ENCODE assay signal across 8 cellular contexts in the genomic region with DNA sequence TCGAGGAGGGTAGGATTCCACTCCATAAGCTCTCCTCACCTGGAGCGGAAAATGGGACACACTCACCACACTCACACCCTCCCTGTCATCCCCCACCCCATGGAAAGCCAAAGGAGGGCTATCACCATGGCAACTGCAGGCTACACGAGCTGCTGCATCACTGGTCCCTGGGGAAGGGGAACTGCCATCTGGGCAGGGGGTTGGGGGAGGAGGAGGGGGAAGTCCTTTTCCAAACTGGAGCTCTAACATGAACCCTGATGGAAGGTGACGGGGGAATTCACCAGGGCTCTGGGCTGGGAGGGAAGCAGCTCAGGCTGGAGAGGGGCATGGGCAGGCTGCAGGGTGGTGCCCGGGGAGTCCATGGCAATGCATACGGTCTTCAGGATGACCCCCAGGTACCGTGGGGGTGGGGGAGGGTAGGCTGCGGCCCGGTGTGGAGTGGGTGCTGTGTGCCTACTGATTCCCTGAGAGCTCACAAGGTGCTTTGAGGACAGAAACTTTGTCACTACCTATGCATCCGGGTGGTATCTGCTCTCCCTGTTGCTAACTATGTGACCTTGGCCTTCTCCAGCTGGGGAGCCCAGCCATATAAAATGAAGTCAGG.
A peak's percentile ranks its signal among the peaks of the same experiment; 100 is the strongest.
DNase-seq lines count a peak whose midpoint lies in the region; ATAC-seq and TF ChIP-seq lines count a peak whose summit lies in the region.

No MANE protein-coding gene starts in this region.

- peaks cover 2 to 35% of the 10 kb centered on the region in 2 donors for H3K4me1 Mint-ChIP-seq in natural killer cell

- intact Hi-C loops in natural killer cell (cut with micrococcal nuclease), result no loop called here

- H3K4me3 ChIP-seq in NT2/D1 (ENCODE audit: insufficient read length, low read depth) (no peak overlapping the region), suprapubic skin (no peak overlapping the region)

- H3K27me3 Mint-ChIP-seq in natural killer cell (ENCODE audit: low read depth in 2 of 2), result no peaks in the 10 kb centered on the region

- no peak for ATAC-seq in natural killer cell
- no peak for ATAC-seq in HG03571 (IDR thresholded peaks at IDR 0.05; ENCODE audit: unreplicated experiment)

- TF ChIP-seq EP300 in suprapubic skin (IDR thresholded peaks at IDR 0.05), result no peak

- H3K36me3 ChIP-seq in NT2/D1 (ENCODE audit: insufficient read depth, insufficient read length, low read length) (no peaks in the 10 kb centered on the region), suprapubic skin (no peaks in the 10 kb centered on the region)

- no peak for TF ChIP-seq POLR2A in suprapubic skin (IDR thresholded peaks at IDR 0.05)

- no peak overlapping the region for H3K4me3 Mint-ChIP-seq in natural killer cell

- DNase-seq in SHP77 (lab: John Stamatoyannopoulos, UW), result peak; percentile 46 to 47
- DNase-seq in SHP77 treated with DMSO at 0.1 percent for 48 hours (lab: John Stamatoyannopoulos, UW), result no peak
- DNase-seq in NT2/D1 (ENCODE audit: low read depth, low spot score), result no peak
- peak; percentile 42 for DNase-seq in fibroblast of peridontal ligament (ENCODE audit: extremely low read depth)
- no peak for DNase-seq in suprapubic skin (ENCODE audit: low spot score in 2 of 2)
- no peak for DNase-seq in natural killer cell
- DNase-seq in globus pallidus (ENCODE audit: low spot score), result no peak

- peak overlapping the region; percentile 47 for H3K9ac ChIP-seq in NT2/D1 (ENCODE audit: insufficient read length, low read depth)

- H3K27ac Mint-ChIP-seq in natural killer cell, result peak overlapping the region in 1 of 2 donors; percentile 83

- H3K4me1 ChIP-seq in NT2/D1 (ENCODE audit: insufficient read depth, insufficient read length), result peaks cover 42% of the 10 kb centered on the region
- peaks cover 68% of the 10 kb centered on the region for H3K4me1 ChIP-seq in suprapubic skin

- H3K9me3 Mint-ChIP-seq in natural killer cell, result no peaks in the 10 kb centered on the region

- TF ChIP-seq CTCF in suprapubic skin (IDR thresholded peaks at IDR 0.05) (no peak), natural killer cell (IDR thresholded peaks at IDR 0.05) (no peak)

- H3K27ac ChIP-seq in suprapubic skin, result peak overlapping the region; percentile 98

- WGBS in suprapubic skin, result 72% methylated on average over 9 of the region's 10 CpGs

- H3K27me3 ChIP-seq in NT2/D1 (ENCODE audit: insufficient read depth, insufficient read length), result no peaks in the 10 kb centered on the region
- H3K27me3 ChIP-seq in suprapubic skin, result no peaks in the 10 kb centered on the region

- no peaks in the 10 kb centered on the region for H3K9me3 ChIP-seq in NT2/D1 (ENCODE audit: insufficient read depth, low read length)
- H3K9me3 ChIP-seq in suprapubic skin, result no peaks in the 10 kb centered on the region

- H3K36me3 Mint-ChIP-seq in natural killer cell, result no peaks in the 10 kb centered on the region

Comparison
In these comparisons a context has a peak if more than half of its experiments do, and no peak if none do; other contexts are left out.
1. DNase-seq: peak in SHP77 (2 of 2) and fibroblast of peridontal ligament (single experiment); none in SHP77 treated with DMSO at 0.1 percent for 48 hours (single experiment), NT2/D1 (single experiment), suprapubic skin (0 of 2), natural killer cell (single experiment) and globus pallidus (single experiment).